Comparison of ENCODE assay signal across 14 cellular contexts in the genomic region with DNA sequence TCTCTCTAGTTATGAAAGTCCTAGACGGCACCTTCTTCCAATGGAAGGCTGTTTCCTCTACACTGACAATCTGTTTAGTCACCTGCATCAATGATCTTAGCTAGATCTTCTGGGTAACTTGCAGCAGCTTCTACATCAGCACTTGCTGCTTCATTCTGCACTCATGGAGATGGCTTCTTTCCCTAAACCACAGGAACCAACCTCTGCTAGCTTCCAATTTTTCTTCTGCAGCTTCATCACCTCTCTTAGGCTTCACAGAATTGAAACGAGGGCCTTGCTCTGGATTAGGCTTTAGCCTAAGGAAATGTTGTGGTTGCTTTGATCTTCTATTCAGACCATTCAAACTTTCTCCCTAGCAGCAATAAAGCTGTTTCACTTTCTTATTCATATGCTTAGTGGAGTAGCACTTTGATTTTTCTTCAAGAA. TPM values are rescaled to one million over a fixed set of nuclear protein-coding genes. Genes with fewer than 3 reads are reported as not detected.
A peak's percentile ranks its signal among the peaks of the same experiment; 100 is the strongest.
DNase-seq lines count a peak whose midpoint lies in the region; ATAC-seq lines count a peak whose summit lies in the region.
"Had no signal": no experiment of that assay in that cellular context is flagged by ENCODE, and none has a peak within 500 bp of the region (broad histone marks: within the 10 kb centered on the region; RNA-seq: fewer than 3 reads in every experiment).

No MANE protein-coding gene starts in this region.

- H3K27ac Mint-ChIP-seq in naive thymus-derived CD4-positive, alpha-beta T cell: peak overlapping the region in 4 of 9 donors; percentile 19 to 60 (median 46)

- no peaks in the 10 kb centered on the region for H3K9me3 ChIP-seq in naive thymus-derived CD4-positive, alpha-beta T cell (ENCODE audit: control insufficient read depth in 2 of 3, low read length in 3 of 3)
- H3K9me3 ChIP-seq: adrenal gland, esophagus squamous epithelium had no signal

- peaks cover 0 to 18% (median 0%) of the 10 kb centered on the region in 3 experiments for H3K36me3 ChIP-seq in naive thymus-derived CD4-positive, alpha-beta T cell (ENCODE audit: control insufficient read depth in 2 of 3, insufficient read depth in 3 of 3, low read length in 3 of 3)

- POLR2A ChIA-PET in naive thymus-derived CD4-positive, alpha-beta T cell (lab: Charles Lee): no interaction called here

- no peak overlapping the region for H3K27ac ChIP-seq in naive thymus-derived CD4-positive, alpha-beta T cell (ENCODE audit: low read depth, low read length)
- H3K27ac ChIP-seq: adrenal gland, esophagus squamous epithelium, parathyroid adenoma had no signal

- peak; percentile 15 for DNase-seq in SW480 (ENCODE audit: low spot score)
- DNase-seq in naive thymus-derived CD4-positive, alpha-beta T cell: no peak
- DNase-seq in HK-2 (ENCODE audit: unreplicated experiment): no peak
- no peak for DNase-seq in NCI-H2107 (lab: John Stamatoyannopoulos, UW)
- DNase-seq in left colon: no peak
- DNase-seq: adrenal gland, EL, esophagus squamous epithelium, HCEC 1CT, KBM-7, NCI-H69 had no signal

- H3K36me3 Mint-ChIP-seq in naive thymus-derived CD4-positive, alpha-beta T cell: peaks cover 25 to 80% (median 45%) of the 10 kb centered on the region in 5 donors

- no peaks in the 10 kb centered on the region for H3K27me3 Mint-ChIP-seq in naive thymus-derived CD4-positive, alpha-beta T cell

- peaks cover 0 to 8% of the 10 kb centered on the region in 2 donors for H3K4me1 ChIP-seq in naive thymus-derived CD4-positive, alpha-beta T cell (ENCODE audit: control insufficient read depth in 2 of 2, insufficient read depth in 2 of 2, low read length in 2 of 2)
- H3K4me1 ChIP-seq: parathyroid adenoma had no signal

- ATAC-seq in GM18861 (IDR thresholded peaks at IDR 0.05; ENCODE audit: unreplicated experiment): peak; percentile 39
- ATAC-seq in GM21786 (IDR thresholded peaks at IDR 0.05; ENCODE audit: unreplicated experiment): peak; percentile 44
- ATAC-seq in naive thymus-derived CD4-positive, alpha-beta T cell: peak; percentile 1
- no peak for ATAC-seq in left colon

- H3K9me3 Mint-ChIP-seq in naive thymus-derived CD4-positive, alpha-beta T cell: no peaks in the 10 kb centered on the region

- peak overlapping the region in 1 of 10 donors; percentile 41 for H3K4me3 Mint-ChIP-seq in naive thymus-derived CD4-positive, alpha-beta T cell

- H3K4me1 Mint-ChIP-seq in naive thymus-derived CD4-positive, alpha-beta T cell: peaks cover 10 to 43% (median 15%) of the 10 kb centered on the region in 7 donors

- CTCF ChIA-PET in naive thymus-derived CD4-positive, alpha-beta T cell (lab: Charles Lee): no interaction called here

- no peak overlapping the region for H3K4me3 ChIP-seq in naive thymus-derived CD4-positive, alpha-beta T cell (ENCODE audit: low read length)
- H3K4me3 ChIP-seq: adrenal gland, esophagus squamous epithelium had no signal

- no peaks in the 10 kb centered on the region for H3K27me3 ChIP-seq in naive thymus-derived CD4-positive, alpha-beta T cell (ENCODE audit: control insufficient read depth in 2 of 2, insufficient read depth in 2 of 2, low read length in 2 of 2)
- H3K27me3 ChIP-seq: adrenal gland, esophagus squamous epithelium had no signal

- intact Hi-C loops in naive thymus-derived CD4-positive, alpha-beta T cell (cut with micrococcal nuclease): loop anchor here in 1 of 2 donors (1.0 to 5.0 kb wide), 2 partner anchors 25 to 202 kb away; no protein-coding TSS in a partner anchor
- intact Hi-C loops in left colon (cut with DNase I, micrococcal nuclease): no loop called here

RNA-seq across cellular contexts. Expression of a gene that starts 24.6 kb away (rescaled TPM):
- 100 to 1,000 TPM in 2 of 5 experiments, 10 to 100 TPM in 3; 22.2 to 731 (median 88.7) TPM for total RNA-seq in naive thymus-derived CD4-positive, alpha-beta T cell
- polyA plus RNA-seq in naive thymus-derived CD4-positive, alpha-beta T cell: 10 to 100 TPM; 13.9 to 18.9 TPM
- 100 to 1,000 TPM in 1 of 2 donors, 10 to 100 TPM in 1; 85.0 to 157 TPM for total RNA-seq in left colon
